1 cellular context compared by ENCODE assay signal in genomic region chr12:5874514-5874913, GRCh38.
TF ChIP-seq lines count a peak whose summit lies in the region.

No MANE protein-coding gene starts in this region.

TF ChIP-seq in H1, 55 proteins besides CTCF, POLR2A, EP300 and RAD21:
- TF ChIP-seq CHD7 (IDR thresholded peaks at IDR 0.05; ENCODE audit: insufficient replicate concordance, low read length): no peak
- TF ChIP-seq SIRT6 (IDR thresholded peaks at IDR 0.05; ENCODE audit: low read length): no peak
- no peak for TF ChIP-seq SIN3A (conservative IDR thresholded peaks at IDR 0.05 in 1 of 2, IDR thresholded peaks at IDR 0.05 in 1 of 2; ENCODE audit: low read depth in 1 of 2, low read length in 2 of 2)
- TF ChIP-seq BRCA1 (IDR thresholded peaks at IDR 0.05; ENCODE audit: low read depth, low read length): no peak
- TF ChIP-seq RFX5 (IDR thresholded peaks at IDR 0.05; ENCODE audit: borderline replicate concordance, low read depth, low read length): no peak
- TF ChIP-seq TBP (IDR thresholded peaks at IDR 0.05; ENCODE audit: low read depth, low read length): no peak
- no peak for TF ChIP-seq POLR2AphosphoS5 (IDR thresholded peaks at IDR 0.05; ENCODE audit: low read depth, low read length)
- TF ChIP-seq NRF1 (IDR thresholded peaks at IDR 0.05; ENCODE audit: low read depth, low read length): no peak
- no peak for TF ChIP-seq RNF2 (IDR thresholded peaks at IDR 0.05; ENCODE audit: borderline replicate concordance, low read depth, low read length, missing control alignments, poor library complexity, severe bottlenecking)
- TF ChIP-seq MAX (IDR thresholded peaks at IDR 0.05): no peak
- no peak for TF ChIP-seq SP1 (IDR thresholded peaks at IDR 0.05; ENCODE audit: low read depth, low read length)
- TF ChIP-seq RBBP5 (IDR thresholded peaks at IDR 0.05; ENCODE audit: borderline replicate concordance, low read depth, low read length): no peak
- TF ChIP-seq ATF2 (IDR thresholded peaks at IDR 0.05; ENCODE audit: low read length): no peak
- TF ChIP-seq CREB1 (IDR thresholded peaks at IDR 0.05): no peak
- no peak for TF ChIP-seq BCL11A (IDR thresholded peaks at IDR 0.05; ENCODE audit: low read depth in 2 of 2, low read length in 2 of 2)
- TF ChIP-seq CHD1 (IDR thresholded peaks at IDR 0.05; ENCODE audit: low read depth, low read length): no peak
- TF ChIP-seq EZH2 (IDR thresholded peaks at IDR 0.05; ENCODE audit: low read depth, low read length, severe bottlenecking): no peak
- TF ChIP-seq TAF1 (IDR thresholded peaks at IDR 0.05; ENCODE audit: low read depth, low read length): no peak
- no peak for TF ChIP-seq E2F6 (IDR thresholded peaks at IDR 0.05)
- no peak for TF ChIP-seq SUZ12 (IDR thresholded peaks at IDR 0.05; ENCODE audit: low read length)
